Comparison of ENCODE assay signal across 8 cellular contexts in the genomic region with DNA sequence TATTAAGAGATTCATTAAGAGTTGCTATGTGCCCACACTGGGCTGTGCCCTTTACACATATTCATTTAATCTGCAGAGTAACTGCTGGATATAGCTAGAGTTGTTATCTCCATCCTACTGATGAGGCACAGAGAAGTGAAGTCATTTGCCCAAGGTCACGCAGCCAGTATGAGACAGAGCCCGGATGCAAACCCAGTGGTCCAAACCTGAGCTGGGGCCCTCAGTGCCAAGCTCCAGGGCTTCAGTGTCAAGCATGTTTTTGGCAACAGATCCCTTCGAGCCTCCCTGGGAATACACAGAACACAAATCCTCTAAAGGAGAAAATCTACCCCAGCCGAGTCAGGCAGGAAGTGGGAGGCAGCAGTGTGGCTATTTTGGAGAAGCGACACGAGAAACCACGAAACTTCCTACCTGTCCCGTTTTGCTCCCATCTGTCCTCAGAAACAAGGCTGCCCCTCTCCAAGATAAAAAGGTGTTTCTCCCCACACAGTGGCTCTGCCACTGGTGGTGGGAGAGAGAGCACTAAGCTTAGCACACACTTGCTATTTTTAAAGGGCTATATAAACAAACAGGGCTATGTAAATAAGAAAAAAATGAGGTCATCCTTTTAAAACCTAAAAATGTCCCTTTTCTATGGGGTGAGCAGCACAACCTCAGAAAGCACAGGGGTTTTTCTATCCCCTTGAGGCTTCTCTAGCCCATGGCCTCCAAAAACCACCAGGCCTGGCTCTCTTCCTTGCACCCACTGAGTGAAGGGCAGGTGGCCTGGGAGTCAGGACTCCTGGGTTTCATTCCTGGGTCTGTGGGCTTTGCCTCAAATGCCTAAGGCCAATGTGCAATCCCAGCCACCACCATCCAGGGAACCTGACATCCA.
DNase-seq lines count a peak whose midpoint lies in the region; ATAC-seq and TF ChIP-seq lines count a peak whose summit lies in the region.

No MANE protein-coding gene starts in this region.

- peaks cover 13% of the 10 kb centered on the region for H3K4me1 ChIP-seq in CD4-positive, CD25-positive, alpha-beta regulatory T cell (ENCODE audit: control insufficient read depth, insufficient read depth, low read length, poor library complexity, severe bottlenecking)
- H3K4me1 ChIP-seq in heart right ventricle = peaks cover 4 to 28% (median 17%) of the 10 kb centered on the region in 9 donors

- peaks cover 3% of the 10 kb centered on the region for H3K36me3 ChIP-seq in CD4-positive, CD25-positive, alpha-beta regulatory T cell (ENCODE audit: control insufficient read depth, insufficient read depth, low read length)
- no peaks in the 10 kb centered on the region for H3K36me3 ChIP-seq in heart right ventricle

- H3K9me3 ChIP-seq in CD4-positive, CD25-positive, alpha-beta regulatory T cell (ENCODE audit: control insufficient read depth in 2 of 2, low read length in 2 of 2) = no peaks in the 10 kb centered on the region
- no peaks in the 10 kb centered on the region for H3K9me3 ChIP-seq in heart right ventricle

- peaks cover 13 to 35% (median 26%) of the 10 kb centered on the region in 4 donors for H3K4me1 Mint-ChIP-seq in CD4-positive, CD25-positive, alpha-beta regulatory T cell
- peaks cover 36% of the 10 kb centered on the region for H3K4me1 Mint-ChIP-seq in activated naive CD8-positive, alpha-beta T cell treated with anti-CD3 and anti-CD28 coated beads for 36 hours

- no peak for DNase-seq in CD4-positive, CD25-positive, alpha-beta regulatory T cell
- DNase-seq in GM19238 (ENCODE audit: insufficient read length, low spot score) (peak; percentile 69), NCI-H2227 treated with DMSO at 0.1 percent for 48 hours (lab: John Stamatoyannopoulos, UW) (no peak), heart right ventricle (no peak), NCI-H1436 treated with DMSO at 0.1 percent for 48 hours (lab: John Stamatoyannopoulos, UW) (no peak), epidermal melanocyte (ENCODE audit: insufficient read length, low spot score) (no peak)
- DNase-seq in activated naive CD8-positive, alpha-beta T cell treated with anti-CD3 and anti-CD28 coated beads for 36 hours = no peak

- no peaks in the 10 kb centered on the region for H3K27me3 Mint-ChIP-seq in CD4-positive, CD25-positive, alpha-beta regulatory T cell
- H3K27me3 Mint-ChIP-seq in activated naive CD8-positive, alpha-beta T cell treated with anti-CD3 and anti-CD28 coated beads for 36 hours = no peaks in the 10 kb centered on the region

- peak overlapping the region in 1 of 4 donors; percentile 52 for H3K4me3 Mint-ChIP-seq in CD4-positive, CD25-positive, alpha-beta regulatory T cell
- H3K4me3 Mint-ChIP-seq in activated naive CD8-positive, alpha-beta T cell treated with anti-CD3 and anti-CD28 coated beads for 36 hours = no peak overlapping the region

- no peak for TF ChIP-seq CTCF in heart right ventricle (IDR thresholded peaks at IDR 0.05)

- H3K4me3 ChIP-seq in CD4-positive, CD25-positive, alpha-beta regulatory T cell (ENCODE audit: low read depth, low read length) = no peak overlapping the region
- no peak overlapping the region for H3K4me3 ChIP-seq in heart right ventricle

- H3K36me3 Mint-ChIP-seq in CD4-positive, CD25-positive, alpha-beta regulatory T cell = peaks cover 17% of the 10 kb centered on the region
- peaks cover 26% of the 10 kb centered on the region for H3K36me3 Mint-ChIP-seq in activated naive CD8-positive, alpha-beta T cell treated with anti-CD3 and anti-CD28 coated beads for 36 hours

- no peak overlapping the region for H3K27ac ChIP-seq in CD4-positive, CD25-positive, alpha-beta regulatory T cell (ENCODE audit: insufficient read depth, low read length, poor library complexity, severe bottlenecking)
- no peak overlapping the region for H3K27ac ChIP-seq in heart right ventricle

- no peaks in the 10 kb centered on the region for H3K9me3 Mint-ChIP-seq in CD4-positive, CD25-positive, alpha-beta regulatory T cell
- H3K9me3 Mint-ChIP-seq in activated naive CD8-positive, alpha-beta T cell treated with anti-CD3 and anti-CD28 coated beads for 36 hours = no peaks in the 10 kb centered on the region

- WGBS in heart right ventricle, 2 donors = 50 to 69% methylated on average over 8 of the region's 8 CpGs

- intact Hi-C loops in heart right ventricle (cut with DNase I) = no loop called here

- H3K27me3 ChIP-seq in CD4-positive, CD25-positive, alpha-beta regulatory T cell (ENCODE audit: control insufficient read depth, insufficient read depth, low read length) = no peaks in the 10 kb centered on the region
- no peaks in the 10 kb centered on the region for H3K27me3 ChIP-seq in heart right ventricle

- H3K27ac Mint-ChIP-seq in CD4-positive, CD25-positive, alpha-beta regulatory T cell = peak overlapping the region; percentile 51 to 76 (median 52)
- H3K27ac Mint-ChIP-seq in activated naive CD8-positive, alpha-beta T cell treated with anti-CD3 and anti-CD28 coated beads for 36 hours = peak overlapping the region; percentile 25

- ATAC-seq in CD4-positive, CD25-positive, alpha-beta regulatory T cell (ENCODE audit: low read depth in 2 of 2) = no peak
- ATAC-seq in HG03108 (IDR thresholded peaks at IDR 0.05; ENCODE audit: unreplicated experiment) (peak; percentile 71), heart right ventricle (no peak)
